8 cellular contexts compared by ENCODE assay signal in the genomic region with DNA sequence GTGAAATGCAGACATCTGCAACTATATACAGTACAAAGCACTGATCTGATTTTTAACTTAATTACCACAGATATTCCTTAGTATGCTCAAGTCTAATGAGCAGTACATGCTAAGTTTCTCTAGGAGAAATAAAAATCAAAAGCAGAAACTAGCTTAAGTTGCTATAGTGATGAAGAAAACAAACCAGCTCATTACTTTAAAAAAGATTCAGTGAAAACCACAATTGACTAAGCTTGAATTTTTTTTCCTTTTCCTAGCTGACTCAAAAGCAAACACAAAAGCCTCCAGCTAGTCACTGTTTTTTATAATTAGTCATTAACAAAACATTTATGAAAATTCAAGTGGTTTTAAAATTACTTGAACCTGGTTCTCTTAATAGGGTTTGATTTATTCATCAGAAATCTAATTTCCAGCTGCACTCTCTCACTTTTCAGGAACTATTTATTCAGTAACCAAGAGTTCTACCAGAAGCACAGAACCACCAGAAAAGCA. TPM values are rescaled to one million over a fixed set of nuclear protein-coding genes. Genes with fewer than 3 reads are reported as not detected.
DNase-seq lines count a peak whose midpoint lies in the region; ATAC-seq, FAIRE-seq and TF ChIP-seq lines count a peak whose summit lies in the region.
"Not testable (repeated sequence)": the region's sequence is repeated elsewhere in the genome, so short reads cannot be mapped to it uniquely, and the experiment has no call there.

No MANE protein-coding gene starts in this region.

- H3K4me2 ChIP-seq in A549 = peak overlapping the region; percentile 25

- H3K9me3 ChIP-seq in A549 = not testable (repeated sequence)

- not testable (repeated sequence) for FAIRE-seq in A549 (lab: Jason Lieb, UNC)

- peak overlapping the region in 1 of 2 experiments; percentile 42; a peak in 2 of 6 replicates for H3K27ac ChIP-seq in A549

- peak overlapping the region; percentile 96 for H3K27ac Mint-ChIP-seq in activated T-cell treated with anti-CD3 and anti-CD28 coated beads, Interleukin-2, amount 50 U/mL, for 72 hours
- peak overlapping the region; percentile 78 to 96 (median 94) for H3K27ac Mint-ChIP-seq in immature natural killer cell

- not testable (repeated sequence) for H3K27me3 Mint-ChIP-seq in activated T-cell treated with anti-CD3 and anti-CD28 coated beads, Interleukin-2, amount 50 U/mL, for 72 hours (ENCODE audit: low read depth); immature natural killer cell (ENCODE audit: low read depth in 3 of 3)

- H3K4me1 Mint-ChIP-seq in activated T-cell treated with anti-CD3 and anti-CD28 coated beads, Interleukin-2, amount 50 U/mL, for 72 hours (ENCODE audit: low read depth) = peaks cover 73% of the 10 kb centered on the region
- peaks cover 58 to 77% of the 10 kb centered on the region in 2 donors for H3K4me1 Mint-ChIP-seq in immature natural killer cell

- TF ChIP-seq RAD21 in A549 (conservative IDR thresholded peaks at IDR 0.05 in 1 of 2, IDR thresholded peaks at IDR 0.05 in 1 of 2) = not testable (repeated sequence)

- H3K9me3 Mint-ChIP-seq in activated T-cell treated with anti-CD3 and anti-CD28 coated beads, Interleukin-2, amount 50 U/mL, for 72 hours; immature natural killer cell: not testable (repeated sequence)

- peaks cover 12 to 20% of the 10 kb centered on the region in 2 donors for H3K36me3 Mint-ChIP-seq in activated T-cell treated with anti-CD3 and anti-CD28 coated beads, Interleukin-2, amount 50 U/mL, for 72 hours (ENCODE audit: insufficient read depth in 2 of 2)
- H3K36me3 Mint-ChIP-seq in immature natural killer cell = not testable (repeated sequence)

- H3K4me3 Mint-ChIP-seq in activated T-cell treated with anti-CD3 and anti-CD28 coated beads, Interleukin-2, amount 50 U/mL, for 72 hours = peak overlapping the region; percentile 61 to 87
- H3K4me3 Mint-ChIP-seq in immature natural killer cell = peak overlapping the region; percentile 8 to 68 (median 49)

- TF ChIP-seq POLR2A in A549 (IDR thresholded peaks at IDR 0.05; ENCODE audit: low read length) = not testable (repeated sequence)

- ATAC-seq in A549 (peak in 1 of 2 experiments; percentile 50; a peak in 1 of 6 replicates), GM18520 (IDR thresholded peaks at IDR 0.05; ENCODE audit: unreplicated experiment) (peak; percentile 79), HG02840 (IDR thresholded peaks at IDR 0.05; ENCODE audit: low FRiP score, unreplicated experiment) (peak; percentile 73)
- peak; percentile 84 to 89 for ATAC-seq in activated T-cell treated with anti-CD3 and anti-CD28 coated beads, Interleukin-2, amount 50 U/mL, for 72 hours (replicated peaks in 1 of 2)

- not testable (repeated sequence) for H3K4me3 ChIP-seq in A549

- not testable (repeated sequence) for TF ChIP-seq CTCF in A549 (IDR thresholded peaks at IDR 0.05)

- POLR2A ChIA-PET in A549 (lab: Yijun Ruan, JAX) = interaction anchor here (1.6 kb wide), 1 partner anchor 11 kb away, joined by 5 read pairs; the partner anchor contains the start of genes GLUD1 and SHLD2

- H3K4me1 ChIP-seq in A549 = peaks cover 33% of the 10 kb centered on the region

- TF ChIP-seq EP300 in A549 (IDR thresholded peaks at IDR 0.05) = not testable (repeated sequence)

- CTCF ChIA-PET in A549 (lab: Yijun Ruan, JAX) = interaction anchor here (1.4 kb wide), 1 partner anchor 146 kb away, joined by 5 read pairs; no protein-coding TSS in a partner anchor

- DNase-seq in A549 (ENCODE audit: low read depth in 1 of 2, low spot score in 1 of 2); activated T-cell treated with anti-CD3 and anti-CD28 coated beads, Interleukin-2, amount 50 U/mL, for 72 hours: not testable (repeated sequence)
- peak; percentile 90 for DNase-seq in M059J (ENCODE audit: low read depth)
- DNase-seq in dedifferentiated amniotic fluid mesenchymal stem cell (ENCODE audit: extremely low spot score) = peak; percentile 73
- peak; percentile 43 to 63 (median 59) for DNase-seq in immature natural killer cell
- DNase-seq in renal cortical epithelial cell (ENCODE audit: low read depth) = peak; percentile 99

RNA-seq across cellular contexts. Expression of gene GLUD1, which starts 10.3 kb away (rescaled TPM):
- 117 and 118 TPM in 2 replicates for polyA plus RNA-seq in A549 (2011; rRNA removed)
- 37.9 and 43.4 TPM in 2 replicates for polyA plus RNA-seq in A549 (2012; cell fraction: cytosol; rRNA removed)
- polyA plus RNA-seq in A549 (2012; cell fraction: nucleus; rRNA removed) = 31.6 and 38.5 TPM in 2 replicates
- 71.6 to 74.4 TPM (median 72.7 TPM) in 3 replicates for polyA plus RNA-seq in A549 (2017; fragmentation: RNase III; extraction: RNeasy Plus Mini Kit Qiagen cat#74134 plus additional on column Dnase treatment)
- polyA minus RNA-seq in A549 (2011; rRNA and poly(A)+ RNA removed) = 71.5 and 74.9 TPM in 2 replicates
- total RNA-seq in M059J (2014; rRNA removed; shearing (Covaris generic)) = 138 and 149 TPM in 2 replicates
- 100 to 1,000 TPM; 123 to 160 TPM for total RNA-seq in activated T-cell treated with anti-CD3 and anti-CD28 coated beads, Interleukin-2, amount 50 U/mL, for 72 hours
- polyA plus RNA-seq in immature natural killer cell = 100 to 1,000 TPM; 136 to 205 (median 147) TPM
- 243 and 344 TPM in 2 replicates for total RNA-seq in renal cortical epithelial cell

RNA-seq across cellular contexts. Expression of gene SHLD2, which starts 10.7 kb away (rescaled TPM):
- polyA plus RNA-seq in A549 (2011; rRNA removed) = 39.9 and 45.4 TPM in 2 replicates
- polyA plus RNA-seq in A549 (2012; cell fraction: cytosol; rRNA removed) = 7.3 and 8.5 TPM in 2 replicates
- polyA plus RNA-seq in A549 (2012; cell fraction: nucleus; rRNA removed) = 4.6 and 6.5 TPM in 2 replicates
- polyA plus RNA-seq in A549 (2017; fragmentation: RNase III; extraction: RNeasy Plus Mini Kit Qiagen cat#74134 plus additional on column Dnase treatment) = 22.9 to 25.4 TPM (median 24.4 TPM) in 3 replicates
- 11.0 and 13.9 TPM in 2 replicates for polyA minus RNA-seq in A549 (2011; rRNA and poly(A)+ RNA removed)
- total RNA-seq in M059J (2014; rRNA removed; shearing (Covaris generic)) = 19.7 and 20.9 TPM in 2 replicates
- total RNA-seq in activated T-cell treated with anti-CD3 and anti-CD28 coated beads, Interleukin-2, amount 50 U/mL, for 72 hours = 10 to 100 TPM; 28.7 to 33.3 TPM
- 10 to 100 TPM; 16.7 to 19.5 (median 18.5) TPM for polyA plus RNA-seq in immature natural killer cell
- 38.3 and 50.2 TPM in 2 replicates for total RNA-seq in renal cortical epithelial cell
